21 cellular contexts compared by ENCODE assay signal in genomic region chrX:1656379-1656778, GRCh38. TPM values are rescaled to one million over a fixed set of nuclear protein-coding genes. Genes with fewer than 3 reads are reported as not detected.
DNase-seq lines count a peak whose midpoint lies in the region; ATAC-seq and TF ChIP-seq lines count a peak whose summit lies in the region.
"Had no signal": no experiment of that assay in that cellular context is flagged by ENCODE, and none has a peak within 500 bp of the region (broad histone marks: within the 10 kb centered on the region; RNA-seq: fewer than 3 reads in every experiment).

No MANE protein-coding gene starts in this region.

- H3K9me2 ChIP-seq in MM.1S (replicated peaks; ENCODE audit: insufficient read depth, low read length) = no peaks in the 10 kb centered on the region

- CTCF ChIA-PET in CD4-positive, alpha-beta T cell (lab: Charles Lee) = no interaction called here

- TF ChIP-seq EP300 in sigmoid colon (IDR thresholded peaks at IDR 0.05) = no peak

- WGBS in sigmoid colon, 2 donors = 62 to 80% methylated on average over 14 of the region's 14 CpGs

- peak overlapping the region in 3 of 4 donors; percentile 16 to 99 (median 96) for H3K4me3 Mint-ChIP-seq in CD4-positive, CD25-positive, alpha-beta regulatory T cell
- H3K4me3 Mint-ChIP-seq in CD4-positive, alpha-beta T cell = no peak overlapping the region
- peak overlapping the region; percentile 97 for H3K4me3 Mint-ChIP-seq in T-helper 17 cell
- peak overlapping the region in 1 of 5 donors; percentile 94 for H3K4me3 Mint-ChIP-seq in immature natural killer cell

- intact Hi-C loops in CD4-positive, alpha-beta T cell (cut with DNase I, micrococcal nuclease) = loop anchor here in 1 of 2 experiments (5.0 kb wide), 1 partner anchor 951 kb away; no protein-coding TSS in a partner anchor
- intact Hi-C loops in sigmoid colon (cut with DNase I) = no loop called here

- H3K9ac ChIP-seq in MM.1S (ENCODE audit: low read length) = no peak overlapping the region

- H3K4me2 ChIP-seq in MM.1S (ENCODE audit: low read depth, low read length) = no peak overlapping the region

- H3K27ac Mint-ChIP-seq in CD4-positive, CD25-positive, alpha-beta regulatory T cell = peak overlapping the region in 2 of 3 donors; percentile 98
- peak overlapping the region; percentile 96 for H3K27ac Mint-ChIP-seq in CD4-positive, alpha-beta T cell
- H3K27ac Mint-ChIP-seq in T-helper 17 cell = peak overlapping the region; percentile 98
- peak overlapping the region in 5 of 6 donors; percentile 54 to 99 (median 99) for H3K27ac Mint-ChIP-seq in immature natural killer cell

- no peak for TF ChIP-seq POLR2A in sigmoid colon (IDR thresholded peaks at IDR 0.05)

- no peak overlapping the region for H2AFZ ChIP-seq in MM.1S (ENCODE audit: low read length)

- H3K9me3 ChIP-seq in CD4-positive, CD25-positive, alpha-beta regulatory T cell (ENCODE audit: control insufficient read depth in 2 of 2, low read length in 2 of 2) = no peaks in the 10 kb centered on the region
- no peaks in the 10 kb centered on the region for H3K9me3 ChIP-seq in CD4-positive, alpha-beta T cell (ENCODE audit: control insufficient read depth, low read length)
- H3K9me3 ChIP-seq in T-helper 17 cell (ENCODE audit: control insufficient read depth, low read length, poor library complexity, severe bottlenecking) (no peaks in the 10 kb centered on the region), sigmoid colon (no peaks in the 10 kb centered on the region), MM.1S (replicated peaks; ENCODE audit: insufficient read depth, low read length) (no peaks in the 10 kb centered on the region)
- H3K9me3 ChIP-seq: Caco-2 had no signal

- H3K27me3 ChIP-seq in CD4-positive, CD25-positive, alpha-beta regulatory T cell (ENCODE audit: control insufficient read depth, insufficient read depth, low read length) = no peaks in the 10 kb centered on the region
- no peaks in the 10 kb centered on the region for H3K27me3 ChIP-seq in CD4-positive, alpha-beta T cell (ENCODE audit: control insufficient read depth, insufficient read depth, low read length)
- H3K27me3 ChIP-seq in sigmoid colon (no peaks in the 10 kb centered on the region), MM.1S (replicated peaks; ENCODE audit: insufficient read depth, low read length) (no peaks in the 10 kb centered on the region)

- peaks cover 22 to 41% (median 28%) of the 10 kb centered on the region in 4 donors for H3K4me1 Mint-ChIP-seq in CD4-positive, CD25-positive, alpha-beta regulatory T cell
- H3K4me1 Mint-ChIP-seq in CD4-positive, alpha-beta T cell (ENCODE audit: low read depth) = peaks cover 51% of the 10 kb centered on the region
- peaks cover 30% of the 10 kb centered on the region for H3K4me1 Mint-ChIP-seq in T-helper 17 cell
- H3K4me1 Mint-ChIP-seq in immature natural killer cell = peaks cover 43 to 46% of the 10 kb centered on the region in 2 donors

- H3K27me3 Mint-ChIP-seq in CD4-positive, CD25-positive, alpha-beta regulatory T cell = no peaks in the 10 kb centered on the region
- H3K27me3 Mint-ChIP-seq in CD4-positive, alpha-beta T cell = no peaks in the 10 kb centered on the region
- H3K27me3 Mint-ChIP-seq in T-helper 17 cell (no peaks in the 10 kb centered on the region), immature natural killer cell (ENCODE audit: low read depth in 3 of 3) (peaks cover 1 to 25% (median 4%) of the 10 kb centered on the region in 3 donors)

- no peak for DNase-seq in CD4-positive, CD25-positive, alpha-beta regulatory T cell
- no peak for DNase-seq in CD4-positive, alpha-beta T cell
- no peak for DNase-seq in T-helper 17 cell
- no peak for DNase-seq in immature natural killer cell
- no peak for DNase-seq in NAMALWA (ENCODE audit: low spot score)
- DNase-seq in sigmoid colon = no peak
- DNase-seq in MM.1S = no peak
- DNase-seq: ACHN, C1 segment of cervical spinal cord, Caco-2, GDM1, GOT3, KG1, NCI-H1417 treated with DMSO at 0.1 percent for 48 hours, NCI-H1930, NCI-H226, NCI-H524, SHP77 had no signal

- H3F3A ChIP-seq in MM.1S (ENCODE audit: insufficient read depth, low read length) = no peaks in the 10 kb centered on the region

- no peak overlapping the region for H3K4me3 ChIP-seq in CD4-positive, CD25-positive, alpha-beta regulatory T cell (ENCODE audit: low read depth, low read length)
- no peak overlapping the region for H3K4me3 ChIP-seq in sigmoid colon
- H3K4me3 ChIP-seq in MM.1S (ENCODE audit: low read length) = no peak overlapping the region
- H3K4me3 ChIP-seq: SK-N-MC had no signal

- no peak for ATAC-seq in CD4-positive, CD25-positive, alpha-beta regulatory T cell (ENCODE audit: low read depth in 2 of 2)
- ATAC-seq in CD4-positive, alpha-beta T cell (ENCODE audit: poor library complexity) = no peak
- ATAC-seq in T-helper 17 cell = no peak

- POLR2A ChIA-PET in CD4-positive, alpha-beta T cell (lab: Charles Lee) = no interaction called here

- H3K27ac ChIP-seq in CD4-positive, CD25-positive, alpha-beta regulatory T cell (ENCODE audit: insufficient read depth, low read length, poor library complexity, severe bottlenecking) = peak overlapping the region; percentile 82
- H3K27ac ChIP-seq in CD4-positive, alpha-beta T cell (ENCODE audit: low read depth, low read length) = peak overlapping the region; percentile 59
- H3K27ac ChIP-seq in sigmoid colon (no peak overlapping the region), MM.1S (ENCODE audit: low read length) (no peak overlapping the region)
- H3K27ac ChIP-seq: SK-N-MC had no signal

- H4K20me1 ChIP-seq in MM.1S (ENCODE audit: insufficient read depth, low read length) = no peaks in the 10 kb centered on the region

- no peaks in the 10 kb centered on the region for H3K36me3 ChIP-seq in CD4-positive, CD25-positive, alpha-beta regulatory T cell (ENCODE audit: control insufficient read depth, insufficient read depth, low read length)
- H3K36me3 ChIP-seq in sigmoid colon (no peaks in the 10 kb centered on the region), MM.1S (replicated peaks; ENCODE audit: insufficient read depth, low read length) (no peaks in the 10 kb centered on the region)

- H3K36me3 Mint-ChIP-seq in CD4-positive, CD25-positive, alpha-beta regulatory T cell = peaks cover 5% of the 10 kb centered on the region
- peaks cover 4% of the 10 kb centered on the region for H3K36me3 Mint-ChIP-seq in CD4-positive, alpha-beta T cell (ENCODE audit: low read depth)
- H3K36me3 Mint-ChIP-seq in T-helper 17 cell (ENCODE audit: low read depth) (no peaks in the 10 kb centered on the region), immature natural killer cell (peaks cover 0 to 5% (median 4%) of the 10 kb centered on the region in 3 donors)

- TF ChIP-seq CTCF in CD4-positive, alpha-beta T cell (IDR thresholded peaks at IDR 0.05) = no peak
- TF ChIP-seq CTCF in sigmoid colon (IDR thresholded peaks at IDR 0.05) (no peak), MM.1S (IDR thresholded peaks at IDR 0.05; ENCODE audit: low read length) (no peak)

- peaks cover 0 to 4% (median 0%) of the 10 kb centered on the region in 7 donors for H3K9me3 Mint-ChIP-seq in CD4-positive, CD25-positive, alpha-beta regulatory T cell
- H3K9me3 Mint-ChIP-seq in CD4-positive, alpha-beta T cell = no peaks in the 10 kb centered on the region
- no peaks in the 10 kb centered on the region for H3K9me3 Mint-ChIP-seq in immature natural killer cell

- H3K4me1 ChIP-seq in CD4-positive, CD25-positive, alpha-beta regulatory T cell (ENCODE audit: control insufficient read depth, insufficient read depth, low read length, poor library complexity, severe bottlenecking) = peaks cover 25% of the 10 kb centered on the region
- H3K4me1 ChIP-seq in sigmoid colon (no peaks in the 10 kb centered on the region), MM.1S (ENCODE audit: low read length) (no peaks in the 10 kb centered on the region)
- H3K4me1 ChIP-seq: Caco-2 had no signal

- H3K79me2 ChIP-seq in MM.1S (ENCODE audit: low read length) = no peaks in the 10 kb centered on the region

RNA-seq across cellular contexts. Expression of gene ASMT, which starts 41.5 kb away (rescaled TPM):
- not detected for total RNA-seq in CD4-positive, CD25-positive, alpha-beta regulatory T cell
- under 1 TPM in 3 of 4 donors, not detected in 1; 0.19 to 1.00 (median 0.91) TPM for polyA plus RNA-seq in CD4-positive, CD25-positive, alpha-beta regulatory T cell
- total RNA-seq in CD4-positive, alpha-beta T cell = under 1 TPM; 0.36 to 0.50 TPM
- under 1 TPM; 0.52 to 0.57 TPM for total RNA-seq in T-helper 17 cell
- polyA plus RNA-seq in immature natural killer cell = not detected
- not detected for total RNA-seq in sigmoid colon
- polyA plus RNA-seq in sigmoid colon = under 1 TPM in 1 of 3 donors, not detected in 2; 0.22 TPM
- total RNA-seq: Caco-2, Daoy, RPMI7951 had no signal

Comparison
In these comparisons a context has a peak if more than half of its experiments do, and no peak if none do; other contexts are left out.
1. H3K27ac ChIP-seq: peak in CD4-positive, CD25-positive, alpha-beta regulatory T cell (single experiment) and CD4-positive, alpha-beta T cell (single experiment); none in sigmoid colon (0 of 4) and MM.1S (single experiment).
2. Peak in every context shown above with its lines, with median percentiles within 50 percentile points of each other: H3K27ac Mint-ChIP-seq.